ENCODE assay signal across 8 cellular contexts in the genomic region with DNA sequence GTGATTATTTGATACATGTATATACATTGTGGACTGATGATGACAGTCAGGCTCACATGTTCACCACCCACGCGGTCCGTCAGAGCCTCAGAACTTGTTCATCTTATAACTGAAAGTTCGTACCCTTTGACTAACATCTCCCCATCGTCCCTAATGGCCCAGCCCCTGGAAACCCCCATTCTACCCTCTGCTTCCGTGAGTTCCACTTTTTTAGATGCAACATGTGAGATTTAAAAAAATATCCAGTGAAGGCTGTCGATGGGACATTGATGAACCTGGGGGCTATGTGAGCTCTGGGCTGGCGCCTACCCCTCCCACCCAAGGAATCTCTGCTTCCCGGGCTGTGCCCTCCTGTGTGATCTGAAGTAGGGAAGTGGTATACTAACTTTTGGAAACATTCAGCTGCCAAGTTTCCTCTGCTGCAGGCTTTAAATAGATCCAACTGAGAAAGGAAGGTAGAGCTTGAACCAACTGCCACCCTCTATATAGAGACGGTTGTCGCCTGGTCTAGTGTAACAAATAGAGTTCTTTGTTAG.
DNase-seq lines count a peak whose midpoint lies in the region; ATAC-seq, FAIRE-seq and TF ChIP-seq lines count a peak whose summit lies in the region.

No MANE protein-coding gene starts in this region.

- peaks cover 70% of the 10 kb centered on the region for H3K4me1 Mint-ChIP-seq in activated CD8-positive, alpha-beta T cell treated with anti-CD3 and anti-CD28 coated beads, Interleukin-2, amount 10 ng/mL, durations not matched to agents 7 days and 5 days (ENCODE audit: low read depth)
- H3K4me1 Mint-ChIP-seq in naive thymus-derived CD8-positive, alpha-beta T cell: peaks cover 24 to 71% (median 54%) of the 10 kb centered on the region in 4 donors
- H3K4me1 Mint-ChIP-seq in endothelial cell (ENCODE audit: unreplicated experiment): peaks cover 14% of the 10 kb centered on the region

- POLR2A ChIA-PET in activated CD8-positive, alpha-beta T cell treated with anti-CD3 and anti-CD28 coated beads, Interleukin-2, amount 10 ng/mL, durations not matched to agents 7 days and 5 days (lab: Charles Lee): interaction anchor here (0.8 to 1.9 kb wide), 13 partner anchors 12 to 164 kb away, joined by 3 to 10 read pairs (median 4); a partner anchor contains a TSS
- POLR2A ChIA-PET in naive thymus-derived CD8-positive, alpha-beta T cell (lab: Charles Lee): interaction anchor here (1.0 kb wide), 1 partner anchor 49 kb away, joined by 3 read pairs; no protein-coding TSS in a partner anchor

- no peak for FAIRE-seq in frontal cortex (lab: Jason Lieb, UNC)

- no peaks in the 10 kb centered on the region for H3K27me3 Mint-ChIP-seq in activated CD8-positive, alpha-beta T cell treated with anti-CD3 and anti-CD28 coated beads, Interleukin-2, amount 10 ng/mL, durations not matched to agents 7 days and 5 days (ENCODE audit: low read depth)
- H3K27me3 Mint-ChIP-seq in naive thymus-derived CD8-positive, alpha-beta T cell: no peaks in the 10 kb centered on the region
- H3K27me3 Mint-ChIP-seq in endothelial cell (ENCODE audit: unreplicated experiment): peaks cover 1% of the 10 kb centered on the region

- TF ChIP-seq CTCF in endothelial cell (IDR thresholded peaks at IDR 0.05; ENCODE audit: unreplicated experiment): no peak

- peaks cover 6% of the 10 kb centered on the region for H3K36me3 Mint-ChIP-seq in activated CD8-positive, alpha-beta T cell treated with anti-CD3 and anti-CD28 coated beads, Interleukin-2, amount 10 ng/mL, durations not matched to agents 7 days and 5 days (ENCODE audit: low read depth)
- no peaks in the 10 kb centered on the region for H3K36me3 Mint-ChIP-seq in naive thymus-derived CD8-positive, alpha-beta T cell
- no peaks in the 10 kb centered on the region for H3K36me3 Mint-ChIP-seq in endothelial cell (ENCODE audit: low read depth, unreplicated experiment)

- no peaks in the 10 kb centered on the region for H3K9me3 Mint-ChIP-seq in activated CD8-positive, alpha-beta T cell treated with anti-CD3 and anti-CD28 coated beads, Interleukin-2, amount 10 ng/mL, durations not matched to agents 7 days and 5 days (ENCODE audit: insufficient read depth)
- no peaks in the 10 kb centered on the region for H3K9me3 Mint-ChIP-seq in naive thymus-derived CD8-positive, alpha-beta T cell
- no peaks in the 10 kb centered on the region for H3K9me3 Mint-ChIP-seq in endothelial cell (ENCODE audit: unreplicated experiment)

- CTCF ChIA-PET in activated CD8-positive, alpha-beta T cell treated with anti-CD3 and anti-CD28 coated beads, Interleukin-2, amount 10 ng/mL, durations not matched to agents 7 days and 5 days (lab: Charles Lee): interaction anchor here (0.8 to 8.8 kb wide), 9 partner anchors 9 to 346 kb away, joined by 3 to 88 read pairs (median 6); no protein-coding TSS in a partner anchor

- ATAC-seq in HG03139 (IDR thresholded peaks at IDR 0.05; ENCODE audit: unreplicated experiment): peak; percentile 44
- peak; percentile 20 for ATAC-seq in activated CD8-positive, alpha-beta T cell treated with anti-CD3 and anti-CD28 coated beads, Interleukin-2, amount 10 ng/mL, durations not matched to agents 7 days and 5 days
- ATAC-seq in naive thymus-derived CD8-positive, alpha-beta T cell: peak; percentile 52 to 75

- peak overlapping the region; percentile 84 for H3K27ac Mint-ChIP-seq in activated CD8-positive, alpha-beta T cell treated with anti-CD3 and anti-CD28 coated beads, Interleukin-2, amount 10 ng/mL, durations not matched to agents 7 days and 5 days
- H3K27ac Mint-ChIP-seq in naive thymus-derived CD8-positive, alpha-beta T cell: peak overlapping the region in 9 of 10 donors; percentile 29 to 88 (median 76)
- H3K27ac Mint-ChIP-seq in endothelial cell (ENCODE audit: unreplicated experiment): no peak overlapping the region

- DNase-seq in GM19238 (ENCODE audit: insufficient read length, low spot score) (peak; percentile 51), endothelial cell (ENCODE audit: low spot score) (no peak), glomerular visceral epithelial cell (ENCODE audit: extremely low spot score) (no peak), frontal cortex (ENCODE audit: low spot score in 2 of 2) (no peak), AML-193 (lab: John Stamatoyannopoulos, UW) (no peak)
- DNase-seq in activated CD8-positive, alpha-beta T cell treated with anti-CD3 and anti-CD28 coated beads, Interleukin-2, amount 10 ng/mL, durations not matched to agents 7 days and 5 days: peak; percentile 53
- peak in 5 of 10 donors; percentile 25 to 68 (median 31) for DNase-seq in naive thymus-derived CD8-positive, alpha-beta T cell

- peak overlapping the region; percentile 7 for H3K4me3 Mint-ChIP-seq in activated CD8-positive, alpha-beta T cell treated with anti-CD3 and anti-CD28 coated beads, Interleukin-2, amount 10 ng/mL, durations not matched to agents 7 days and 5 days
- peak overlapping the region in 9 of 10 donors; percentile 8 to 75 (median 44) for H3K4me3 Mint-ChIP-seq in naive thymus-derived CD8-positive, alpha-beta T cell
- no peak overlapping the region for H3K4me3 Mint-ChIP-seq in endothelial cell (ENCODE audit: unreplicated experiment)

Comparison
In these comparisons a context has a peak if more than half of its experiments do, and no peak if none do; other contexts are left out.
1. DNase-seq: peak in GM19238 (single experiment) and activated CD8-positive, alpha-beta T cell treated with anti-CD3 and anti-CD28 coated beads, Interleukin-2, amount 10 ng/mL, durations not matched to agents 7 days and 5 days (single experiment); none in endothelial cell (single experiment), glomerular visceral epithelial cell (single experiment), frontal cortex (0 of 2) and AML-193 (0 of 2).
2. Peak in every context shown above with its lines, with median percentiles within 50 percentile points of each other: ATAC-seq.